Comparison of ENCODE assay signal across 2 cellular contexts in the genomic region with DNA sequence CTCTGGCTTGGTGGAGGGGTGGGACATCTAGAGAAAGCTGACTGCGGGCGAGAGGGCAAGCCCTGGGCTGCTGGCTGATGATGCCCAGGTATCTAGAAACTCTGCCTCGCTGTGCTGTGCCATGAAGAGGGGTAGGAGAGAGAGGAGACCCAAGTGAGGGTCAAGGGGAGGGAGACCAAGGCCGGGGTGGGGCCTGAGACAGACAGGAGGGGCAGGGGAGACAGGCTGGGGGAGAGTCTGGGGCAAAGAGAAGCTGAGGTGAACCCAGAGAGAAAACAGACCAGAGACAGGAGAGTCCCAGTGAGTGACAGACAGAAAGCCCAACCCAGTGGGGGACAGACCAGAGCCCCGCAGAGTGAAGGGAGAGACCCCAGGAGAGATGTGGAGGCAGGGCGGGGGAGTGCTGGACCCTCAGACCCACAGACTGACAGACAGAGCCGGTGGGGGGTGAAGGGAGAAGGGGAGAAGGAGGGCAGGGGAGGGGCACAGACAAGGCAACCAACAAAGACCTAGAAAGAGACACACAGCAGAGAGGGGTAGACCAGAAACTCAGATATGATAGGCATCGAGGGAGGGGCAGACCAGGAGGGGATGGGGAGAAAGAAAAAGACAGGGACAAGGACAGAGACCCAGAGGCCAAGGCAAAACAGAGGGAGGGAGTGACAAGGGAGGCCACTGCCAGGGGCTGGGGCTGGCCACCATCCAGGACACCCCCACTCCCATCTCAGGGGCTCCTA.
TF ChIP-seq lines count a peak whose summit lies in the region.

No MANE protein-coding gene starts in this region.

TF ChIP-seq in HEK293, 187 proteins besides CTCF, POLR2A, EP300 and RAD21 (continues in another document):
- no peak for TF ChIP-seq ZNF23 (tag by site-specific recombination; IDR thresholded peaks at IDR 0.05; ENCODE audit: borderline replicate concordance)
- TF ChIP-seq, protein P1, sequence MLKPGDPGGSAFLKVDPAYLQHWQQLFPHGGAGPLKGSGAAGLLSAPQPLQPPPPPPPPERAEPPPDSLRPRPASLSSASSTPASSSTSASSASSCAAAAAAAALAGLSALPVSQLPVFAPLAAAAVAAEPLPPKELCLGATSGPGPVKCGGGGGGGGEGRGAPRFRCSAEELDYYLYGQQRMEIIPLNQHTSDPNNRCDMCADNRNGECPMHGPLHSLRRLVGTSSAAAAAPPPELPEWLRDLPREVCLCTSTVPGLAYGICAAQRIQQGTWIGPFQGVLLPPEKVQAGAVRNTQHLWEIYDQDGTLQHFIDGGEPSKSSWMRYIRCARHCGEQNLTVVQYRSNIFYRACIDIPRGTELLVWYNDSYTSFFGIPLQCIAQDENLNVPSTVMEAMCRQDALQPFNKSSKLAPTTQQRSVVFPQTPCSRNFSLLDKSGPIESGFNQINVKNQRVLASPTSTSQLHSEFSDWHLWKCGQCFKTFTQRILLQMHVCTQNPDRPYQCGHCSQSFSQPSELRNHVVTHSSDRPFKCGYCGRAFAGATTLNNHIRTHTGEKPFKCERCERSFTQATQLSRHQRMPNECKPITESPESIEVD (tag by site-specific recombination; IDR thresholded peaks at IDR 0.05), result no peak
- no peak for TF ChIP-seq ZNF548 (tag by site-specific recombination; IDR thresholded peaks at IDR 0.05)
- TF ChIP-seq KLF16 (tag by site-specific recombination; IDR thresholded peaks at IDR 0.05), result no peak
- no peak for TF ChIP-seq ZNF394 (tag by site-specific recombination; IDR thresholded peaks at IDR 0.05; ENCODE audit: borderline replicate concordance)
- TF ChIP-seq ZNF426 (tag by site-specific recombination; IDR thresholded peaks at IDR 0.05), result no peak
- no peak for TF ChIP-seq ZNF677 (tag by site-specific recombination; IDR thresholded peaks at IDR 0.05)
- TF ChIP-seq, protein P2, sequence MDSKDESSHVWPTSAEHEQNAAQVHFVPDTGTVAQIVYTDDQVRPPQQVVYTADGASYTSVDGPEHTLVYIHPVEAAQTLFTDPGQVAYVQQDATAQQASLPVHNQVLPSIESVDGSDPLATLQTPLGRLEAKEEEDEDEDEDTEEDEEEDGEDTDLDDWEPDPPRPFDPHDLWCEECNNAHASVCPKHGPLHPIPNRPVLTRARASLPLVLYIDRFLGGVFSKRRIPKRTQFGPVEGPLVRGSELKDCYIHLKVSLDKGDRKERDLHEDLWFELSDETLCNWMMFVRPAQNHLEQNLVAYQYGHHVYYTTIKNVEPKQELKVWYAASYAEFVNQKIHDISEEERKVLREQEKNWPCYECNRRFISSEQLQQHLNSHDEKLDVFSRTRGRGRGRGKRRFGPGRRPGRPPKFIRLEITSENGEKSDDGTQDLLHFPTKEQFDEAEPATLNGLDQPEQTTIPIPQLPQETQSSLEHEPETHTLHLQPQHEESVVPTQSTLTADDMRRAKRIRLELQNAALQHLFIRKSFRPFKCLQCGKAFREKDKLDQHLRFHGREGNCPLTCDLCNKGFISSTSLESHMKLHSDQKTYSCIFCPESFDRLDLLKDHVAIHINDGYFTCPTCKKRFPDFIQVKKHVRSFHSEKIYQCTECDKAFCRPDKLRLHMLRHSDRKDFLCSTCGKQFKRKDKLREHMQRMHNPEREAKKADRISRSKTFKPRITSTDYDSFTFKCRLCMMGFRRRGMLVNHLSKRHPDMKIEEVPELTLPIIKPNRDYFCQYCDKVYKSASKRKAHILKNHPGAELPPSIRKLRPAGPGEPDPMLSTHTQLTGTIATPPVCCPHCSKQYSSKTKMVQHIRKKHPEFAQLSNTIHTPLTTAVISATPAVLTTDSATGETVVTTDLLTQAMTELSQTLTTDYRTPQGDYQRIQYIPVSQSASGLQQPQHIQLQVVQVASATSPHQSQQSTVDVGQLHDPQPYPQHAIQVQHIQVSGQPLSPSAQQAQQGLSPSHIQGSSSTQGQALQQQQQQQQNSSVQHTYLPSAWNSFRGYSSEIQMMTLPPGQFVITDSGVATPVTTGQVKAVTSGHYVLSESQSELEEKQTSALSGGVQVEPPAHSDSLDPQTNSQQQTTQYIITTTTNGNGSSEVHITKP (tag by site-specific recombination; IDR thresholded peaks at IDR 0.05), result peak; percentile 86
- TF ChIP-seq ZSCAN16 (tag by site-specific recombination; IDR thresholded peaks at IDR 0.05), result no peak
- TF ChIP-seq, protein P3, sequence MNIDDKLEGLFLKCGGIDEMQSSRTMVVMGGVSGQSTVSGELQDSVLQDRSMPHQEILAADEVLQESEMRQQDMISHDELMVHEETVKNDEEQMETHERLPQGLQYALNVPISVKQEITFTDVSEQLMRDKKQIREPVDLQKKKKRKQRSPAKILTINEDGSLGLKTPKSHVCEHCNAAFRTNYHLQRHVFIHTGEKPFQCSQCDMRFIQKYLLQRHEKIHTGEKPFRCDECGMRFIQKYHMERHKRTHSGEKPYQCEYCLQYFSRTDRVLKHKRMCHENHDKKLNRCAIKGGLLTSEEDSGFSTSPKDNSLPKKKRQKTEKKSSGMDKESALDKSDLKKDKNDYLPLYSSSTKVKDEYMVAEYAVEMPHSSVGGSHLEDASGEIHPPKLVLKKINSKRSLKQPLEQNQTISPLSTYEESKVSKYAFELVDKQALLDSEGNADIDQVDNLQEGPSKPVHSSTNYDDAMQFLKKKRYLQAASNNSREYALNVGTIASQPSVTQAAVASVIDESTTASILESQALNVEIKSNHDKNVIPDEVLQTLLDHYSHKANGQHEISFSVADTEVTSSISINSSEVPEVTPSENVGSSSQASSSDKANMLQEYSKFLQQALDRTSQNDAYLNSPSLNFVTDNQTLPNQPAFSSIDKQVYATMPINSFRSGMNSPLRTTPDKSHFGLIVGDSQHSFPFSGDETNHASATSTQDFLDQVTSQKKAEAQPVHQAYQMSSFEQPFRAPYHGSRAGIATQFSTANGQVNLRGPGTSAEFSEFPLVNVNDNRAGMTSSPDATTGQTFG (tag by site-specific recombination; IDR thresholded peaks at IDR 0.05; ENCODE audit: borderline replicate concordance), result no peak
- TF ChIP-seq, protein P4, sequence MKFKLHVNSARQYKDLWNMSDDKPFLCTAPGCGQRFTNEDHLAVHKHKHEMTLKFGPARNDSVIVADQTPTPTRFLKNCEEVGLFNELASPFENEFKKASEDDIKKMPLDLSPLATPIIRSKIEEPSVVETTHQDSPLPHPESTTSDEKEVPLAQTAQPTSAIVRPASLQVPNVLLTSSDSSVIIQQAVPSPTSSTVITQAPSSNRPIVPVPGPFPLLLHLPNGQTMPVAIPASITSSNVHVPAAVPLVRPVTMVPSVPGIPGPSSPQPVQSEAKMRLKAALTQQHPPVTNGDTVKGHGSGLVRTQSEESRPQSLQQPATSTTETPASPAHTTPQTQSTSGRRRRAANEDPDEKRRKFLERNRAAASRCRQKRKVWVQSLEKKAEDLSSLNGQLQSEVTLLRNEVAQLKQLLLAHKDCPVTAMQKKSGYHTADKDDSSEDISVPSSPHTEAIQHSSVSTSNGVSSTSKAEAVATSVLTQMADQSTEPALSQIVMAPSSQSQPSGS (tag by site-specific recombination; IDR thresholded peaks at IDR 0.05; ENCODE audit: low read depth), result no peak
- TF ChIP-seq ZXDB (tag by site-specific recombination; IDR thresholded peaks at IDR 0.05), result no peak
- no peak for TF ChIP-seq ZNF416 (tag by site-specific recombination; IDR thresholded peaks at IDR 0.05)

TF ChIP-seq in K562, 482 proteins besides CTCF, POLR2A, EP300 and RAD21 (continues in another document):
- TF ChIP-seq KDM5B (IDR thresholded peaks at IDR 0.05; ENCODE audit: insufficient replicate concordance, low read depth, low read length) (no peak), YBX1 (IDR thresholded peaks at IDR 0.05) (no peak), SRSF7 (optimal IDR thresholded peaks at IDR 0.05; ENCODE audit: low read depth, low read length) (no peak), NCOA1 (IDR thresholded peaks at IDR 0.05; ENCODE audit: low read depth) (no peak), SREBF1 (IDR thresholded peaks at IDR 0.05; ENCODE audit: borderline replicate concordance, low read depth, low read length) (no peak), ZFPM2 (CRISPR knock-in tag; IDR thresholded peaks at IDR 0.05) (no peak), SRSF3 (IDR thresholded peaks at IDR 0.05; ENCODE audit: insufficient read depth, low read length) (no peak), LCOR (CRISPR knock-in tag; IDR thresholded peaks at IDR 0.05) (no peak), MCM5 (IDR thresholded peaks at IDR 0.05; ENCODE audit: low read depth) (no peak), SMARCA5 (IDR thresholded peaks at IDR 0.05) (peak; percentile 88; the same call in 1 of the 2 replicates), ZNF431 (CRISPR knock-in tag; IDR thresholded peaks at IDR 0.05) (no peak), ZNF408 (CRISPR knock-in tag; IDR thresholded peaks at IDR 0.05; ENCODE audit: low read depth) (no peak), ZNF57 (CRISPR knock-in tag; IDR thresholded peaks at IDR 0.05) (no peak), TEAD1 (CRISPR knock-in tag; IDR thresholded peaks at IDR 0.05) (no peak), NCOR1 (IDR thresholded peaks at IDR 0.05) (no peak), GTF2E2 (tag; IDR thresholded peaks at IDR 0.05) (no peak), NCOA6 (IDR thresholded peaks at IDR 0.05) (no peak), EWSR1 (IDR thresholded peaks at IDR 0.05; ENCODE audit: borderline replicate concordance, low read depth, partially characterized antibody) (no peak), ZNF354B (CRISPR knock-in tag; IDR thresholded peaks at IDR 0.05) (no peak), RBM25 (IDR thresholded peaks at IDR 0.05; ENCODE audit: low read depth, low read length, severe bottlenecking) (no peak), ZBTB8A (IDR thresholded peaks at IDR 0.05; ENCODE audit: partially characterized antibody) (no peak), KDM1A (IDR thresholded peaks at IDR 0.05) (0 out of 4 replicates have a peak, but pooled peaks of 1 of the 2 experiments have one; percentile 36), HNRNPK (IDR thresholded peaks at IDR 0.05; ENCODE audit: low read depth, low read length, poor library complexity, severe bottlenecking) (no peak), ZNF445 (CRISPR knock-in tag; IDR thresholded peaks at IDR 0.05; ENCODE audit: low read depth) (no peak)
- TF ChIP-seq, protein P5, sequence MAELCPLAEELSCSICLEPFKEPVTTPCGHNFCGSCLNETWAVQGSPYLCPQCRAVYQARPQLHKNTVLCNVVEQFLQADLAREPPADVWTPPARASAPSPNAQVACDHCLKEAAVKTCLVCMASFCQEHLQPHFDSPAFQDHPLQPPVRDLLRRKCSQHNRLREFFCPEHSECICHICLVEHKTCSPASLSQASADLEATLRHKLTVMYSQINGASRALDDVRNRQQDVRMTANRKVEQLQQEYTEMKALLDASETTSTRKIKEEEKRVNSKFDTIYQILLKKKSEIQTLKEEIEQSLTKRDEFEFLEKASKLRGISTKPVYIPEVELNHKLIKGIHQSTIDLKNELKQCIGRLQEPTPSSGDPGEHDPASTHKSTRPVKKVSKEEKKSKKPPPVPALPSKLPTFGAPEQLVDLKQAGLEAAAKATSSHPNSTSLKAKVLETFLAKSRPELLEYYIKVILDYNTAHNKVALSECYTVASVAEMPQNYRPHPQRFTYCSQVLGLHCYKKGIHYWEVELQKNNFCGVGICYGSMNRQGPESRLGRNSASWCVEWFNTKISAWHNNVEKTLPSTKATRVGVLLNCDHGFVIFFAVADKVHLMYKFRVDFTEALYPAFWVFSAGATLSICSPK (IDR thresholded peaks at IDR 0.05; ENCODE audit: borderline replicate concordance), result no peak
- TF ChIP-seq, protein P6, sequence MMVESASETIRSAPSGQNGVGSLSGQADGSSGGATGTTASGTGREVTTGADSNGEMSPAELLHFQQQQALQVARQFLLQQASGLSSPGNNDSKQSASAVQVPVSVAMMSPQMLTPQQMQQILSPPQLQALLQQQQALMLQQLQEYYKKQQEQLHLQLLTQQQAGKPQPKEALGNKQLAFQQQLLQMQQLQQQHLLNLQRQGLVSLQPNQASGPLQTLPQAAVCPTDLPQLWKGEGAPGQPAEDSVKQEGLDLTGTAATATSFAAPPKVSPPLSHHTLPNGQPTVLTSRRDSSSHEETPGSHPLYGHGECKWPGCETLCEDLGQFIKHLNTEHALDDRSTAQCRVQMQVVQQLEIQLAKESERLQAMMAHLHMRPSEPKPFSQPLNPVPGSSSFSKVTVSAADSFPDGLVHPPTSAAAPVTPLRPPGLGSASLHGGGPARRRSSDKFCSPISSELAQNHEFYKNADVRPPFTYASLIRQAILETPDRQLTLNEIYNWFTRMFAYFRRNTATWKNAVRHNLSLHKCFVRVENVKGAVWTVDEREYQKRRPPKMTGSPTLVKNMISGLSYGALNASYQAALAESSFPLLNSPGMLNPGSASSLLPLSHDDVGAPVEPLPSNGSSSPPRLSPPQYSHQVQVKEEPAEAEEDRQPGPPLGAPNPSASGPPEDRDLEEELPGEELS (CRISPR knock-in tag; IDR thresholded peaks at IDR 0.05; ENCODE audit: borderline replicate concordance), result no peak
- TF ChIP-seq, protein P7, sequence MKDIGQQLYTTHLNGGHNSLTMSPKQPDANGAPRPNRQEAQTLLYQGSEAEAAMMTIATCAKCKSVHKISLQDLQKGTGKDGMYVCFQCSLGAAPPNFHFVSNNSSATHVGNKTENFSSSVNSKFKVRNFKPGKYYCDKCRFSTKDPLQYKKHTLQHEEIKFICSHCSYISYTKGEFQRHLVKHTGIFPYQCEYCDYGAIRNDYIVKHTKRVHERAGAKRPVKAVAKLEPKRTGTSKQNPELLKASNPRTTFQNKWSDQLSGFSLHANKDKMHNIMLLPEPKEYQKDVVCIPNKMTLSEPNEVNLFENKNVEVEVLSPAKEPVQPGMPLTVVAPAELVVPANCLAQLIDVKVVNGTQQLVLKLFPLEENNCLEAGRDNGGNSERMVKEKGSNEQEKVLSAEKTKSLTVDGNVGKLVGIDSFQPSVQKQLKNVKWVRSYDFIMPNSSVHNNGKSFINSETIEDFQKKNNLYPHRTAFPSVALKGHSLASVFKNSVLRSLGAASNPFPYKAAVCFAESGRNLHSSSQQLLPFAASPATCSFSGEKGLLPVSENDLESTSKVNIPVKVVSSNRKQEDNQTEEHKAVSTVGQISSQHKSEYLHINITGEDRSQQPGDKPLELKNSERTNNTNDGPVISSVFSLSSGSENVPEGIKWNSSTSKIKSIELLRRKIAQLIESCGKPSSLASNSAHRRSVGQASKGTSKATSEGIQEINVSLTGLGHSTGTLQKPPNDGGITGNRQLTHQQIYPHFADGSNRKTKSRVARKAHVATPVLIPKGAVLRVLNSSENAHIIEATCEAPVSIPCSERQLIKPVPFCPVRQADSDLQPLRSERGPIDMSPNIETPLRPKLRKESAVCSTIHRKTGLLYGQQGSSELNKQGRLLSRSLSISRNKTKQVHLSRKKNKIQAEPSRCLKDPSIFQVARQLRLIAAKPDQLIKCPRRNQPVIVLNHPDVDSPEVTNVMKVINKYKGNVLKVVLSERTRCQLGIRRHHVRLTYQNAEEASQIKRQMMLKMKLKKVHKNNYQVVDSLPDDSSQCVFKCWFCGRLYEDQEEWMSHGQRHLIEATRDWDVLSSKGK (CRISPR knock-in tag; IDR thresholded peaks at IDR 0.05), result no peak
